Comparison of ENCODE assay signal across 26 cellular contexts in genomic region chr1:233544304-233544703, GRCh38.
A peak's percentile ranks its signal among the peaks of the same experiment; 100 is the strongest.
DNase-seq lines count a peak whose midpoint lies in the region; FAIRE-seq and TF ChIP-seq lines count a peak whose summit lies in the region.
"Had no signal": no experiment of that assay in that cellular context is flagged by ENCODE, and none has a peak within 500 bp of the region (broad histone marks: within the 10 kb centered on the region; RNA-seq: fewer than 3 reads in every experiment).

No MANE protein-coding gene starts in this region.

- intact Hi-C loops in activated CD4-positive, alpha-beta memory T cell treated with anti-CD3 and anti-CD28 coated beads for 36 hours (cut with micrococcal nuclease) = no loop called here
- intact Hi-C loops in uterus (cut with DNase I; ENCODE audit: low total_unique reads) = no loop called here

- no peaks in the 10 kb centered on the region for H3K36me3 Mint-ChIP-seq in activated CD4-positive, alpha-beta memory T cell treated with anti-CD3 and anti-CD28 coated beads, Interleukin-2, amount 10 ng/mL, durations not matched to agents 7 days and 5 days (ENCODE audit: low read depth)
- no peaks in the 10 kb centered on the region for H3K36me3 Mint-ChIP-seq in activated CD4-positive, alpha-beta memory T cell treated with anti-CD3 and anti-CD28 coated beads for 36 hours
- H3K36me3 Mint-ChIP-seq: IgD-negative memory B cell; neural progenitor cell; stimulated activated memory B cell treated with anti-CD40 and anti-IgM and Interleukin-4, amounts not matched to agents 10 μg/mL and 1 μg/mL and 100 μg/mL, for 72 hours had no signal

- no peak for TF ChIP-seq POLR2A in uterus (IDR thresholded peaks at IDR 0.05)

- no peak overlapping the region for H3K27ac Mint-ChIP-seq in activated CD4-positive, alpha-beta memory T cell treated with anti-CD3 and anti-CD28 coated beads, Interleukin-2, amount 10 ng/mL, durations not matched to agents 7 days and 5 days
- H3K27ac Mint-ChIP-seq in activated CD4-positive, alpha-beta memory T cell treated with anti-CD3 and anti-CD28 coated beads for 36 hours = no peak overlapping the region
- H3K27ac Mint-ChIP-seq: CD4-positive, alpha-beta T cell; IgD-negative memory B cell; neural progenitor cell; stimulated activated memory B cell treated with anti-CD40 and anti-IgM and Interleukin-4, amounts not matched to agents 10 μg/mL and 1 μg/mL and 100 μg/mL, for 72 hours; T-helper 2 cell treated with Interferon-gamma antibody and Interleukin-4, amounts not matched to agents 5 μg/mL and 100 μg/mL, for 36 hours had no signal

- H3K36me3 ChIP-seq in uterus = no peaks in the 10 kb centered on the region
- H3K36me3 ChIP-seq: neural progenitor cell, right atrium auricular region had no signal

- no peaks in the 10 kb centered on the region for H3K9me3 Mint-ChIP-seq in activated CD4-positive, alpha-beta memory T cell treated with anti-CD3 and anti-CD28 coated beads, Interleukin-2, amount 10 ng/mL, durations not matched to agents 7 days and 5 days
- H3K9me3 Mint-ChIP-seq in activated CD4-positive, alpha-beta memory T cell treated with anti-CD3 and anti-CD28 coated beads for 36 hours = no peaks in the 10 kb centered on the region
- H3K9me3 Mint-ChIP-seq: CD4-positive, alpha-beta T cell; neural progenitor cell; T-helper 2 cell treated with Interferon-gamma antibody and Interleukin-4, amounts not matched to agents 5 μg/mL and 100 μg/mL, for 36 hours had no signal

- H3K4me1 Mint-ChIP-seq in activated CD4-positive, alpha-beta memory T cell treated with anti-CD3 and anti-CD28 coated beads, Interleukin-2, amount 10 ng/mL, durations not matched to agents 7 days and 5 days = peaks cover 1% of the 10 kb centered on the region
- H3K4me1 Mint-ChIP-seq in activated CD4-positive, alpha-beta memory T cell treated with anti-CD3 and anti-CD28 coated beads for 36 hours (ENCODE audit: low read depth) = peaks cover 7% of the 10 kb centered on the region
- H3K4me1 Mint-ChIP-seq: IgD-negative memory B cell; stimulated activated memory B cell treated with anti-CD40 and anti-IgM and Interleukin-4, amounts not matched to agents 10 μg/mL and 1 μg/mL and 100 μg/mL, for 72 hours had no signal

- no peak for FAIRE-seq in D721Med (lab: Jason Lieb, UNC)
- FAIRE-seq: endothelial cell of umbilical vein, kidney had no signal

- no peaks in the 10 kb centered on the region for H3K9me3 ChIP-seq in uterus
- H3K9me3 ChIP-seq: right atrium auricular region had no signal

- H3K27me3 Mint-ChIP-seq in activated CD4-positive, alpha-beta memory T cell treated with anti-CD3 and anti-CD28 coated beads, Interleukin-2, amount 10 ng/mL, durations not matched to agents 7 days and 5 days = peaks cover 20% of the 10 kb centered on the region
- H3K27me3 Mint-ChIP-seq in activated CD4-positive, alpha-beta memory T cell treated with anti-CD3 and anti-CD28 coated beads for 36 hours = peaks cover 7% of the 10 kb centered on the region
- H3K27me3 Mint-ChIP-seq: stimulated activated memory B cell treated with anti-CD40 and anti-IgM and Interleukin-4, amounts not matched to agents 10 μg/mL and 1 μg/mL and 100 μg/mL, for 72 hours had no signal

- no peaks in the 10 kb centered on the region for H3K27me3 ChIP-seq in uterus
- H3K27me3 ChIP-seq: neural progenitor cell, right atrium auricular region had no signal

- no peak overlapping the region for H3K4me3 ChIP-seq in uterus
- H3K4me3 ChIP-seq: neural progenitor cell, right atrium auricular region had no signal

- CTCF ChIA-PET in activated CD4-positive, alpha-beta memory T cell treated with anti-CD3 and anti-CD28 coated beads, Interleukin-2, amount 10 ng/mL, durations not matched to agents 7 days and 5 days (lab: Charles Lee) = no interaction called here
- CTCF ChIA-PET in activated CD4-positive, alpha-beta memory T cell treated with anti-CD3 and anti-CD28 coated beads for 36 hours (lab: Charles Lee) = no interaction called here

- TF ChIP-seq CTCF in uterus (IDR thresholded peaks at IDR 0.05) (no peak), D721Med (IDR thresholded peaks at IDR 0.05; ENCODE audit: insufficient read depth, missing control alignments) (no peak)

- POLR2A ChIA-PET in activated CD4-positive, alpha-beta memory T cell treated with anti-CD3 and anti-CD28 coated beads, Interleukin-2, amount 10 ng/mL, durations not matched to agents 7 days and 5 days (lab: Charles Lee) = no interaction called here
- POLR2A ChIA-PET in activated CD4-positive, alpha-beta memory T cell treated with anti-CD3 and anti-CD28 coated beads for 36 hours (lab: Charles Lee) = no interaction called here

- peak overlapping the region; percentile 29 for H3K4me3 Mint-ChIP-seq in activated CD4-positive, alpha-beta memory T cell treated with anti-CD3 and anti-CD28 coated beads, Interleukin-2, amount 10 ng/mL, durations not matched to agents 7 days and 5 days
- H3K4me3 Mint-ChIP-seq in activated CD4-positive, alpha-beta memory T cell treated with anti-CD3 and anti-CD28 coated beads for 36 hours = no peak overlapping the region
- H3K4me3 Mint-ChIP-seq: activated T-cell treated with anti-CD3 and anti-CD28 coated beads, Interleukin-2, amount 50 U/mL, for 4 hours; CD4-positive, alpha-beta T cell; neural progenitor cell; stimulated activated memory B cell treated with anti-CD40 and anti-IgM and Interleukin-4, amounts not matched to agents 10 μg/mL and 1 μg/mL and 100 μg/mL, for 72 hours; T-helper 2 cell treated with Interferon-gamma antibody and Interleukin-4, amounts not matched to agents 5 μg/mL and 100 μg/mL, for 36 hours had no signal

- no peak for DNase-seq in activated CD4-positive, alpha-beta memory T cell treated with anti-CD3 and anti-CD28 coated beads, Interleukin-2, amount 10 ng/mL, durations not matched to agents 7 days and 5 days
- DNase-seq in activated CD4-positive, alpha-beta memory T cell treated with anti-CD3 and anti-CD28 coated beads for 36 hours = no peak
- DNase-seq in M059J (ENCODE audit: low read depth) = peak; percentile 10
- peak; percentile 69 for DNase-seq in cerebellar cortex (ENCODE audit: low spot score)
- no peak for DNase-seq in uterus
- DNase-seq in D721Med (ENCODE audit: insufficient read length, low spot score) = no peak
- no peak for DNase-seq in germinal center (ENCODE audit: low spot score)
- DNase-seq in activated CD8-positive, alpha-beta memory T cell treated with anti-CD3 and anti-CD28 coated beads for 24 hours = no peak
- DNase-seq: activated CD4-positive, alpha-beta T cell treated with anti-CD3 and anti-CD28 coated beads for 4 hours; activated gamma-delta T cell treated with Interleukin-2 at 50 U/mL for 16 hours; activated T-cell treated with anti-CD3 and anti-CD28 coated beads, Interleukin-2, amount 50 U/mL, for 4 hours; CD4-positive, alpha-beta T cell; cerebellar nuclear complex; DMS 273 treated with DMSO at 0.1 percent for 48 hours; glutamatergic neuron; kidney; NCI-H1417; NCI-H2081; stimulated activated CD4-positive, alpha-beta T cell treated with anti-CD3 and anti-CD28 coated beads, Interleukin-4, amount 100 ng/mL, for 4 hours had no signal

- peak overlapping the region; percentile 63 to 79 for H3K27ac ChIP-seq in uterus
- H3K27ac ChIP-seq: VCaP had no signal

- H3K4me1 ChIP-seq in uterus = no peaks in the 10 kb centered on the region

Comparison
In these comparisons a context has a peak if more than half of its experiments do, and no peak if none do; other contexts are left out.
1. DNase-seq: peak in M059J (single experiment) and cerebellar cortex (single experiment); none in activated CD4-positive, alpha-beta memory T cell treated with anti-CD3 and anti-CD28 coated beads, Interleukin-2, amount 10 ng/mL, durations not matched to agents 7 days and 5 days (single experiment), activated CD4-positive, alpha-beta memory T cell treated with anti-CD3 and anti-CD28 coated beads for 36 hours (single experiment), uterus (0 of 2), D721Med (single experiment), germinal center (single experiment) and activated CD8-positive, alpha-beta memory T cell treated with anti-CD3 and anti-CD28 coated beads for 24 hours (single experiment).